9 cellular contexts compared by ENCODE assay signal in genomic region chr1:206672844-206673758, GRCh38. TPM values are rescaled to one million over a fixed set of nuclear protein-coding genes. Genes with fewer than 3 reads are reported as not detected.
DNase-seq lines count a peak whose midpoint lies in the region; ATAC-seq and TF ChIP-seq lines count a peak whose summit lies in the region.
"Had no signal": no experiment of that assay in that cellular context is flagged by ENCODE, and none has a peak within 500 bp of the region (broad histone marks: within the 10 kb centered on the region; RNA-seq: fewer than 3 reads in every experiment).

No MANE protein-coding gene starts in this region.

- H3K4me1 ChIP-seq in HUES48 (ENCODE audit: control insufficient read depth, insufficient read depth, low read length) = peaks cover 25% of the 10 kb centered on the region
- peaks cover 12% of the 10 kb centered on the region for H3K4me1 ChIP-seq in right cardiac atrium (ENCODE audit: control insufficient read depth, insufficient read depth, low read length)
- H3K4me1 ChIP-seq in stomach = peaks cover 19 to 38% (median 24%) of the 10 kb centered on the region in 4 donors

- peak; percentile 47 to 61 for ATAC-seq in right cardiac atrium
- no peak for ATAC-seq in naive thymus-derived CD8-positive, alpha-beta T cell
- ATAC-seq in GM18858 (IDR thresholded peaks at IDR 0.05; ENCODE audit: unreplicated experiment) = no peak

- POLR2A ChIA-PET in naive thymus-derived CD8-positive, alpha-beta T cell (lab: Charles Lee) = interaction anchor here (0.6 kb wide), 1 partner anchor 41 kb away, joined by 5 read pairs; no protein-coding TSS in a partner anchor
- POLR2A ChIA-PET in RWPE1 (lab: Yijun Ruan, JAX; ENCODE audit: low non-redundant PET) = interaction anchor here (0.6 to 0.7 kb wide), 2 partner anchors 18 to 24 kb away, joined by 3 to 4 read pairs; no protein-coding TSS in a partner anchor

- intact Hi-C loops in right cardiac atrium (cut with DNase I) = no loop called here
- intact Hi-C loops in stomach (cut with DNase I; ENCODE audit: low total_unique reads) = no loop called here

- no peak overlapping the region for H3K9ac ChIP-seq in HUES48 (ENCODE audit: low read depth, low read length)

- TF ChIP-seq CTCF in stomach (IDR thresholded peaks at IDR 0.05) (no peak), RWPE1 (conservative IDR thresholded peaks at IDR 0.05; ENCODE audit: low read depth) (no peak)

- DNase-seq in SKM-1 (lab: John Stamatoyannopoulos, UW; ENCODE audit: unreplicated experiment) (peak; percentile 95), right cardiac atrium (peak in 1 of 3 donors; percentile 65), stomach (no peak), RWPE1 (ENCODE audit: low spot score) (no peak)
- DNase-seq in naive thymus-derived CD8-positive, alpha-beta T cell = no peak
- DNase-seq in activated naive CD4-positive, alpha-beta T cell treated with anti-CD3 and anti-CD28 coated beads, Interleukin-2, amount 10 ng/mL, durations not matched to agents 7 days and 5 days = no peak

- H3K36me3 Mint-ChIP-seq in naive thymus-derived CD8-positive, alpha-beta T cell = no peaks in the 10 kb centered on the region
- H3K36me3 Mint-ChIP-seq in activated naive CD4-positive, alpha-beta T cell treated with anti-CD3 and anti-CD28 coated beads, Interleukin-2, amount 10 ng/mL, durations not matched to agents 7 days and 5 days = no peaks in the 10 kb centered on the region

- H3K4me1 Mint-ChIP-seq in naive thymus-derived CD8-positive, alpha-beta T cell = peaks cover 0 to 9% (median 3%) of the 10 kb centered on the region in 4 donors
- peaks cover 5% of the 10 kb centered on the region for H3K4me1 Mint-ChIP-seq in activated naive CD4-positive, alpha-beta T cell treated with anti-CD3 and anti-CD28 coated beads, Interleukin-2, amount 10 ng/mL, durations not matched to agents 7 days and 5 days

- H3K27ac ChIP-seq in HUES48 (ENCODE audit: low read depth, low read length) (peak overlapping the region; percentile 46), right cardiac atrium (ENCODE audit: low read length) (peak overlapping the region; percentile 84), stomach (peak overlapping the region in 3 of 5 donors; percentile 36 to 77 (median 38)), RWPE1 (no peak overlapping the region)

- no peak overlapping the region for H3K27ac Mint-ChIP-seq in naive thymus-derived CD8-positive, alpha-beta T cell
- no peak overlapping the region for H3K27ac Mint-ChIP-seq in activated naive CD4-positive, alpha-beta T cell treated with anti-CD3 and anti-CD28 coated beads, Interleukin-2, amount 10 ng/mL, durations not matched to agents 7 days and 5 days

- no peak for TF ChIP-seq EP300 in stomach (IDR thresholded peaks at IDR 0.05)

- H3K36me3 ChIP-seq in HUES48 (ENCODE audit: control insufficient read depth, insufficient read depth, low read length) (no peaks in the 10 kb centered on the region), stomach (no peaks in the 10 kb centered on the region)
- H3K36me3 ChIP-seq: adrenal gland had no signal

- H3K27me3 Mint-ChIP-seq in naive thymus-derived CD8-positive, alpha-beta T cell = peaks cover 0 to 14% (median 5%) of the 10 kb centered on the region in 5 donors
- peaks cover 18% of the 10 kb centered on the region for H3K27me3 Mint-ChIP-seq in activated naive CD4-positive, alpha-beta T cell treated with anti-CD3 and anti-CD28 coated beads, Interleukin-2, amount 10 ng/mL, durations not matched to agents 7 days and 5 days

- H3K4me3 ChIP-seq in HUES48 (ENCODE audit: low read depth, low read length) (no peak overlapping the region), right cardiac atrium (ENCODE audit: low read length) (no peak overlapping the region), stomach (no peak overlapping the region)
- H3K4me3 ChIP-seq: adrenal gland had no signal

- WGBS in right cardiac atrium = 32% methylated on average over 6 of the region's 6 CpGs
- WGBS in stomach, 5 donors = 65 to 70% (median 69%) methylated on average over 6 of the region's 6 CpGs

- CTCF ChIA-PET in RWPE1 (lab: Yijun Ruan, JAX) = interaction anchor here (0.6 to 3.7 kb wide), 6 partner anchors 10 to 347 kb away, joined by 3 to 34 read pairs (median 4); partner anchors contain the start of genes DYRK3 and EIF2D
- CTCF ChIA-PET in activated naive CD4-positive, alpha-beta T cell treated with anti-CD3 and anti-CD28 coated beads, Interleukin-2, amount 10 ng/mL, durations not matched to agents 7 days and 5 days (lab: Charles Lee) = interaction anchor here (0.6 to 6.1 kb wide), 8 partner anchors 9 to 238 kb away, joined by 3 to 59 read pairs (median 3); no protein-coding TSS in a partner anchor

- H3K9me3 ChIP-seq in HUES48 (ENCODE audit: control insufficient read depth, insufficient read depth, low read length) (no peaks in the 10 kb centered on the region), right cardiac atrium (ENCODE audit: control insufficient read depth, low read length) (no peaks in the 10 kb centered on the region), stomach (no peaks in the 10 kb centered on the region)
- H3K9me3 ChIP-seq: adrenal gland had no signal

- H3K4me3 Mint-ChIP-seq in naive thymus-derived CD8-positive, alpha-beta T cell = no peak overlapping the region
- no peak overlapping the region for H3K4me3 Mint-ChIP-seq in activated naive CD4-positive, alpha-beta T cell treated with anti-CD3 and anti-CD28 coated beads, Interleukin-2, amount 10 ng/mL, durations not matched to agents 7 days and 5 days

- no peaks in the 10 kb centered on the region for H3K9me3 Mint-ChIP-seq in naive thymus-derived CD8-positive, alpha-beta T cell
- no peaks in the 10 kb centered on the region for H3K9me3 Mint-ChIP-seq in activated naive CD4-positive, alpha-beta T cell treated with anti-CD3 and anti-CD28 coated beads, Interleukin-2, amount 10 ng/mL, durations not matched to agents 7 days and 5 days

- TF ChIP-seq POLR2A in stomach (IDR thresholded peaks at IDR 0.05) = no peak

- no peaks in the 10 kb centered on the region for H3K27me3 ChIP-seq in HUES48 (ENCODE audit: control insufficient read depth, insufficient read depth, low read length)
- no peaks in the 10 kb centered on the region for H3K27me3 ChIP-seq in right cardiac atrium (ENCODE audit: control insufficient read depth, insufficient read depth)
- H3K27me3 ChIP-seq in stomach = no peaks in the 10 kb centered on the region
- H3K27me3 ChIP-seq: adrenal gland had no signal

RNA-seq across cellular contexts. Expression of gene MAPKAPK2, which starts 11.6 kb away (rescaled TPM):
- total RNA-seq in right cardiac atrium (100 to 1,000 TPM; 192 to 221 (median 216) TPM), stomach (10 to 100 TPM; 22.6 to 78.0 (median 43.9) TPM)
- polyA plus RNA-seq in right cardiac atrium (129 TPM), stomach (10 to 100 TPM; 30.1 to 60.8 (median 55.4) TPM)
- total RNA-seq in naive thymus-derived CD8-positive, alpha-beta T cell = 10 to 100 TPM; 52.2 to 55.8 TPM
- polyA plus RNA-seq in naive thymus-derived CD8-positive, alpha-beta T cell = 1 to 10 TPM; 1.3 to 2.5 (median 1.6) TPM

RNA-seq across cellular contexts. Expression of gene DYRK3, which starts 37.8 kb away (rescaled TPM):
- 10 to 100 TPM; 15.7 to 29.8 (median 23.4) TPM for total RNA-seq in right cardiac atrium
- polyA plus RNA-seq in right cardiac atrium = 17.0 TPM
- 10 to 100 TPM in 1 of 5 donors, 1 to 10 TPM in 3, not detected in 1; 1.2 to 21.9 (median 4.7) TPM for total RNA-seq in stomach
- 1 to 10 TPM; 1.5 to 3.2 (median 2.1) TPM for polyA plus RNA-seq in stomach
- total RNA-seq in naive thymus-derived CD8-positive, alpha-beta T cell = under 1 TPM; 0.22 to 0.34 TPM
- polyA plus RNA-seq in naive thymus-derived CD8-positive, alpha-beta T cell = not detected

Comparison
In these comparisons a context has a peak if more than half of its experiments do, and no peak if none do; other contexts are left out.
1. ATAC-seq: peak in right cardiac atrium (2 of 2); none in naive thymus-derived CD8-positive, alpha-beta T cell (0 of 2) and GM18858 (single experiment).